In the genomic region with DNA sequence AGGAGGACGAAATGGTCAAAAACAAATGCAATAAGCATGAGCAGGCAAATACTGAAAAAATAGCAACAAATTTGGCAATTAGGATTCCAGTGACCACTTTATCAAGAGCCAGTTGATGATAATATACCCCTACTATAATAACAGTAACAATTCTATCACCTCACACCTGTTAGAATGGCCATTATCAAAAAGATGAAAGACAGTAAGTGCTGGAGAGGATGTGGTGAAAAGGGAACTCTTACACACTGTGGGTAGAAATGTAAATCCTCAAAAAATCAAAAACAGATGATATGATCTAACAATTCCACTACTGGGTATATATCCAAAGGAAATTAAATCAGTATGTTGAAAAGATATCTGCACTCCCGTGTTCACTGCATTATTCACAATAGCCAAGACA, we compare ENCODE assay signal across 25 cellular contexts.
"Had no signal": no experiment of that assay in that cellular context is flagged by ENCODE, and none has a peak within 500 bp of the region (broad histone marks: within the 10 kb centered on the region; RNA-seq: fewer than 3 reads in every experiment).

No MANE protein-coding gene starts in this region.

- DNase-seq: dorsolateral prefrontal cortex; effector CD4-positive, alpha-beta T cell; hypothalamus; immature natural killer cell; islet precursor cell; kidney glomerular epithelial cell; left colon; left ventricle myocardium superior; lower lobe of right lung; naive thymus-derived CD8-positive, alpha-beta T cell; nephron progenitor cell; nucleus accumbens; stimulated activated CD4-positive, alpha-beta T cell treated with anti-CD3 and anti-CD28 coated beads, Interleukin-12 subunit alpha, Interleukin-12 subunit beta, amount 100 ng/mL, for 4 hours; stimulated activated CD4-positive, alpha-beta T cell treated with anti-CD3 and anti-CD28 coated beads, Interleukin-1b, Interleukin-23, amount 100 ng/mL, for 48 hours; stimulated activated CD4-positive, alpha-beta T cell treated with anti-CD3 and anti-CD28 coated beads, Interleukin-4, amount 100 ng/mL, for 1 hour; stimulated activated CD8-positive, alpha-beta memory T cell treated with anti-CD3 and anti-CD28 coated beads, Interleukin-4, amount 100 ng/mL, for 48 hours; stimulated activated naive CD4-positive, alpha-beta T cell; substantia nigra; testis; tibial artery had no signal

- H3K27ac Mint-ChIP-seq: nephron progenitor cell, type B pancreatic cell had no signal

- H3K4me1 Mint-ChIP-seq: nephron progenitor cell had no signal

- H3K9me3 ChIP-seq: lower lobe of right lung, prostate gland, right atrium auricular region, testis, tibial artery had no signal

- H3K36me3 Mint-ChIP-seq: immature natural killer cell; naive thymus-derived CD8-positive, alpha-beta T cell had no signal

- H3K9me3 Mint-ChIP-seq: naive thymus-derived CD8-positive, alpha-beta T cell; nephron progenitor cell; type B pancreatic cell had no signal

- H3K4me3 Mint-ChIP-seq: immature natural killer cell; naive thymus-derived CD8-positive, alpha-beta T cell; nephron progenitor cell; type B pancreatic cell had no signal

- H3K27me3 Mint-ChIP-seq: type B pancreatic cell had no signal

- H3K4me1 ChIP-seq: lower lobe of right lung, prostate gland, right atrium auricular region, testis, tibial artery had no signal

- H3K36me3 ChIP-seq: prostate gland had no signal

- H3K4me3 ChIP-seq: dorsolateral prefrontal cortex, lower lobe of right lung, prostate gland, right atrium auricular region, smooth muscle cell, testis, tibial artery had no signal

- H3K27me3 ChIP-seq: dorsolateral prefrontal cortex, right atrium auricular region, testis, tibial artery had no signal

- ATAC-seq: left colon; left ventricle myocardium superior; lower lobe of right lung; naive thymus-derived CD8-positive, alpha-beta T cell; sciatic nerve had no signal

- H3K27ac ChIP-seq: dorsolateral prefrontal cortex, lower lobe of right lung, prostate gland, right atrium auricular region, testis, tibial artery had no signal
